Comparison of ENCODE assay signal across 33 cellular contexts in genomic region chr22:39627208-39627607, GRCh38. TPM values are rescaled to one million over a fixed set of nuclear protein-coding genes. Genes with fewer than 3 reads are reported as not detected.
"Had no signal": no experiment of that assay in that cellular context is flagged by ENCODE, and none has a peak within 500 bp of the region (broad histone marks: within the 10 kb centered on the region; RNA-seq: fewer than 3 reads in every experiment).

No MANE protein-coding gene starts in this region.

- H3K27me3 ChIP-seq: adrenal gland, cardiac muscle cell, colonic mucosa had no signal

- H3K9me3 Mint-ChIP-seq: activated B cell treated with CpG ODN at 0.5 μM for 24 hours; activated CD8-positive, alpha-beta T cell treated with anti-CD3 and anti-CD28 coated beads for 36 hours; activated naive CD4-positive, alpha-beta T cell treated with anti-CD3 and anti-CD28 coated beads for 36 hours; activated naive CD4-positive, alpha-beta T cell treated with anti-CD3 and anti-CD28 coated beads, Interleukin-2, amount 50 U/mL, for 24 hours; activated naive CD8-positive, alpha-beta T cell treated with anti-CD3 and anti-CD28 coated beads for 36 hours; activated naive CD8-positive, alpha-beta T cell treated with anti-CD3 and anti-CD28 coated beads, Interleukin-2, amount 50 U/mL, for 24 hours; activated T-cell treated with anti-CD3 and anti-CD28 coated beads, Interleukin-2, amount 50 U/mL, for 4 hours; activated T-helper 2 cell treated with anti-CD3 and anti-CD28 coated beads, Interferon-gamma antibody, Interleukin-2, Interleukin-4, amounts not matched to agents 10 μg/mL and 5 μg/mL and 100 μg/mL, durations not matched to agents 14 hours and 24 hours and 36 hours; brain; endodermal cell; T-helper 1 cell treated with Interleukin-12 subunit alpha and Interleukin-12 subunit beta and Interleukin-4 antibody, amounts not matched to agents 30 μg/mL and 1 μg/mL, for 36 hours; T-helper 2 cell treated with Interferon-gamma antibody and Interleukin-4, amounts not matched to agents 5 μg/mL and 100 μg/mL, for 36 hours had no signal

- H3K36me3 Mint-ChIP-seq: activated naive CD4-positive, alpha-beta T cell treated with anti-CD3 and anti-CD28 coated beads, Interleukin-2, amount 50 U/mL, for 24 hours; activated naive CD8-positive, alpha-beta T cell treated with anti-CD3 and anti-CD28 coated beads for 36 hours; brain had no signal

- H3K4me1 ChIP-seq: adrenal gland, breast epithelium, colonic mucosa had no signal

- H3K4me1 Mint-ChIP-seq: activated B cell treated with CpG ODN at 0.5 μM for 24 hours, endodermal cell had no signal

- ATAC-seq: activated CD4-positive, CD25-positive, alpha-beta regulatory T cell treated with anti-CD3 and anti-CD28 coated beads, Interleukin-2, amount 50 U/mL, for 24 hours; activated CD8-positive, alpha-beta T cell treated with anti-CD3 and anti-CD28 coated beads for 36 hours; activated naive CD8-positive, alpha-beta T cell treated with anti-CD3 and anti-CD28 coated beads, Interleukin-2, amount 50 U/mL, for 24 hours; activated T-cell treated with anti-CD3 and anti-CD28 coated beads, Interleukin-2, amount 50 U/mL, for 4 hours; esophagus mucosa had no signal

- DNase-seq: activated B cell treated with CpG ODN at 0.5 μM for 24 hours; activated CD4-positive, alpha-beta T cell treated with anti-CD3 and anti-CD28 coated beads for 48 hours; activated CD4-positive, alpha-beta T cell treated with anti-CD3 and anti-CD28 coated beads, Interleukin-2, amount 50 U/mL, for 1 hour; activated CD4-positive, alpha-beta T cell treated with anti-CD3 and anti-CD28 coated beads, Interleukin-2, amount 50 U/mL, for 48 hours; activated CD8-positive, alpha-beta memory T cell treated with anti-CD3 and anti-CD28 coated beads for 24 hours; activated CD8-positive, alpha-beta T cell treated with anti-CD3 and anti-CD28 coated beads for 36 hours; activated effector memory CD4-positive, alpha-beta T cell treated with anti-CD3 and anti-CD28 coated beads, Interleukin-2, amount 50 U/mL, for 16 hours; activated naive CD4-positive, alpha-beta T cell treated with anti-CD3 and anti-CD28 coated beads for 36 hours; activated naive CD8-positive, alpha-beta T cell treated with anti-CD3 and anti-CD28 coated beads for 36 hours; activated naive CD8-positive, alpha-beta T cell treated with anti-CD3 and anti-CD28 coated beads, Interleukin-2, amount 50 U/mL, for 24 hours; activated T-cell treated with anti-CD3 and anti-CD28 coated beads, Interleukin-2, amount 50 U/mL, for 4 hours; adrenal gland; amygdala; aorta; central memory CD4-positive, alpha-beta T cell; cerebellar nuclear complex; colonic mucosa; effector CD8-positive, alpha-beta T cell; endodermal cell; foreskin fibroblast; head of caudate nucleus; T1000 had no signal

- H3K4me3 ChIP-seq: adrenal gland, breast epithelium, cardiac muscle cell, colonic mucosa had no signal

- H3K27ac Mint-ChIP-seq: activated B cell treated with CpG ODN at 0.5 μM for 24 hours; activated CD8-positive, alpha-beta T cell treated with anti-CD3 and anti-CD28 coated beads for 36 hours; activated naive CD4-positive, alpha-beta T cell treated with anti-CD3 and anti-CD28 coated beads for 36 hours; activated naive CD4-positive, alpha-beta T cell treated with anti-CD3 and anti-CD28 coated beads, Interleukin-2, amount 50 U/mL, for 24 hours; activated naive CD8-positive, alpha-beta T cell treated with anti-CD3 and anti-CD28 coated beads for 36 hours; activated naive CD8-positive, alpha-beta T cell treated with anti-CD3 and anti-CD28 coated beads, Interleukin-2, amount 50 U/mL, for 24 hours; activated T-helper 2 cell treated with anti-CD3 and anti-CD28 coated beads, Interferon-gamma antibody, Interleukin-2, Interleukin-4, amounts not matched to agents 10 μg/mL and 5 μg/mL and 100 μg/mL, durations not matched to agents 14 hours and 24 hours and 36 hours; brain; endodermal cell; T-helper 1 cell treated with Interleukin-12 subunit alpha and Interleukin-12 subunit beta and Interleukin-4 antibody, amounts not matched to agents 30 μg/mL and 1 μg/mL, for 36 hours; T-helper 2 cell treated with Interferon-gamma antibody and Interleukin-4, amounts not matched to agents 5 μg/mL and 100 μg/mL, for 36 hours had no signal

- H3K36me3 ChIP-seq: adrenal gland, breast epithelium, cardiac muscle cell, colonic mucosa, WERI-Rb-1 had no signal

- H3K27ac ChIP-seq: adrenal gland, breast epithelium, cardiac muscle cell, colonic mucosa, WERI-Rb-1 had no signal

- H3K4me3 Mint-ChIP-seq: activated B cell treated with CpG ODN at 0.5 μM for 24 hours; activated CD8-positive, alpha-beta T cell treated with anti-CD3 and anti-CD28 coated beads for 36 hours; activated naive CD4-positive, alpha-beta T cell treated with anti-CD3 and anti-CD28 coated beads for 36 hours; activated naive CD4-positive, alpha-beta T cell treated with anti-CD3 and anti-CD28 coated beads, Interleukin-2, amount 50 U/mL, for 24 hours; activated naive CD8-positive, alpha-beta T cell treated with anti-CD3 and anti-CD28 coated beads for 36 hours; activated naive CD8-positive, alpha-beta T cell treated with anti-CD3 and anti-CD28 coated beads, Interleukin-2, amount 50 U/mL, for 24 hours; activated T-cell treated with anti-CD3 and anti-CD28 coated beads, Interleukin-2, amount 50 U/mL, for 4 hours; brain; endodermal cell; T-helper 1 cell treated with Interleukin-12 subunit alpha and Interleukin-12 subunit beta and Interleukin-4 antibody, amounts not matched to agents 30 μg/mL and 1 μg/mL, for 36 hours; T-helper 2 cell treated with Interferon-gamma antibody and Interleukin-4, amounts not matched to agents 5 μg/mL and 100 μg/mL, for 36 hours had no signal

- H3K27me3 Mint-ChIP-seq: activated naive CD4-positive, alpha-beta T cell treated with anti-CD3 and anti-CD28 coated beads, Interleukin-2, amount 50 U/mL, for 24 hours; brain had no signal

- H3K9me3 ChIP-seq: adrenal gland, breast epithelium, colonic mucosa had no signal

RNA-seq across cellular contexts. Expression of gene CACNA1I, which starts 56.7 kb away (rescaled TPM):
- total RNA-seq: activated B cell treated with CpG ODN at 0.5 μM for 24 hours, dermis microvascular lymphatic vessel endothelial cell had no signal
- polyA plus RNA-seq: aorta had no signal
